1 cellular context compared by ENCODE assay signal in the genomic region with DNA sequence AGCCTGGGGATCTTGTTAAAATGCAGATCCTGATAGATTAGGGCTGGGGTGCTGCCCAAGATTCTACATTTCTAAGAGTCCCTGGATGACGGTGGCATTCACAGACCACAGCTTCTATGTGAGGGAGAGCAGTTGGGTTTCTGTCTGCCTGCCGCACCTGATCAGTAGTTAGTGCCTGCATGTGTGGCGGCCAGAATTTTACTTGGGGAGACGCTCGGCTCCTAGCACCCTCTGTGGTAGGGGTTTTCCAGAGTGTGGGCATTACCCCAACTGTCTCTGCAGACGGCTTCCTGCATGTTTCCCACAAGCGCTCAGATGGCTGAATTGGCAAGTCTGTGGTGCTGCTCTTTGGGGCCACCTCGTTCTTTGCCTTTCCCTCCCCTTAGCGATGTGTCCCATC.
TF ChIP-seq lines count a peak whose summit lies in the region.

No MANE protein-coding gene starts in this region.

TF ChIP-seq in H1, 55 proteins besides CTCF, POLR2A, EP300 and RAD21:
- no peak for TF ChIP-seq BRCA1 (IDR thresholded peaks at IDR 0.05; ENCODE audit: low read depth, low read length)
- no peak for TF ChIP-seq MAX (IDR thresholded peaks at IDR 0.05)
- no peak for TF ChIP-seq CEBPB (IDR thresholded peaks at IDR 0.05; ENCODE audit: low read depth, low read length)
- TF ChIP-seq RNF2 (IDR thresholded peaks at IDR 0.05; ENCODE audit: borderline replicate concordance, low read depth, low read length, missing control alignments, poor library complexity, severe bottlenecking), result no peak
- TF ChIP-seq TCF12 (IDR thresholded peaks at IDR 0.05; ENCODE audit: low read depth, low read length), result no peak
- TF ChIP-seq FOSL1 (IDR thresholded peaks at IDR 0.05; ENCODE audit: insufficient read depth, low read depth, low read length), result no peak
